8 cellular contexts compared by ENCODE assay signal in genomic region chr6:134174790-134175531, GRCh38.
A peak's percentile ranks its signal among the peaks of the same experiment; 100 is the strongest.
DNase-seq lines count a peak whose midpoint lies in the region; ATAC-seq and TF ChIP-seq lines count a peak whose summit lies in the region.

No MANE protein-coding gene starts in this region.

- peaks cover 36% of the 10 kb centered on the region for H3K36me3 ChIP-seq in adipocyte (ENCODE audit: control insufficient read depth, insufficient read depth, low read length, severe bottlenecking)

- peaks cover 29% of the 10 kb centered on the region for H3K36me3 Mint-ChIP-seq in type B pancreatic cell

- intact Hi-C loops in cardiac septum (cut with DNase I) (loop anchor here (1.0 to 10.0 kb wide), 9 partner anchors 168 to 762 kb away; no protein-coding TSS in a partner anchor), posterior cingulate gyrus (cut with DNase I) (loop anchor here (1.0 to 10.0 kb wide), 5 partner anchors 77 to 648 kb away; no protein-coding TSS in a partner anchor)

- peak; percentile 93 for DNase-seq in GM12865 (ENCODE audit: low read depth)
- DNase-seq in NCI-H1092 treated with DMSO at 0.1 percent for 48 hours (lab: John Stamatoyannopoulos, UW): peak; percentile 79
- peak; percentile 47 to 83 for DNase-seq in SW 1271 (lab: John Stamatoyannopoulos, UW)
- DNase-seq in adipocyte (ENCODE audit: low read depth): peak; percentile 97
- peak; percentile 97 for DNase-seq in cardiac septum (ENCODE audit: low spot score)
- peak; percentile 93 to 100 (median 96) for DNase-seq in posterior cingulate gyrus
- peak; percentile 93 for DNase-seq in type B pancreatic cell (ENCODE audit: extremely low spot score, unreplicated experiment)

- H3K27me3 Mint-ChIP-seq in type B pancreatic cell: peaks cover 44% of the 10 kb centered on the region

- peak overlapping the region; percentile 95 for H3K4me3 Mint-ChIP-seq in type B pancreatic cell

- peak; percentile 71 for ATAC-seq in HG02623 (IDR thresholded peaks at IDR 0.05; ENCODE audit: unreplicated experiment)

- no peaks in the 10 kb centered on the region for H3K27me3 ChIP-seq in adipocyte (replicated peaks; ENCODE audit: control insufficient read depth, insufficient read depth, low read length)

- peaks cover 37% of the 10 kb centered on the region for H3K4me1 ChIP-seq in adipocyte (ENCODE audit: control insufficient read depth, insufficient read depth, low read length)

- peak overlapping the region; percentile 88 for H3K27ac Mint-ChIP-seq in type B pancreatic cell

- peaks cover 56% of the 10 kb centered on the region for H3K4me1 Mint-ChIP-seq in type B pancreatic cell (ENCODE audit: unreplicated experiment)

- H3K9me3 ChIP-seq in adipocyte (ENCODE audit: control insufficient read depth, low read length): no peaks in the 10 kb centered on the region

- H3K9me3 Mint-ChIP-seq in type B pancreatic cell: no peaks in the 10 kb centered on the region

- H3K4me3 ChIP-seq in GM12865 (ENCODE audit: low read depth, low read length) (peak overlapping the region; percentile 84), adipocyte (ENCODE audit: low read length) (peak overlapping the region; percentile 94)

- TF ChIP-seq CTCF in GM12865 (IDR thresholded peaks at IDR 0.05; ENCODE audit: insufficient read depth, low read depth, low read length, missing control alignments): no peak
- no peak for TF ChIP-seq CTCF in type B pancreatic cell (conservative IDR thresholded peaks at IDR 0.05)

- H3K9ac ChIP-seq in adipocyte (ENCODE audit: low read length): peak overlapping the region; percentile 89

Comparison
In these comparisons a context has a peak if more than half of its experiments do, and no peak if none do; other contexts are left out.
1. Peak in every context shown above with its lines: DNase-seq, ATAC-seq and H3K4me3 ChIP-seq.